ENCODE assay signal across 19 cellular contexts in the genomic region with DNA sequence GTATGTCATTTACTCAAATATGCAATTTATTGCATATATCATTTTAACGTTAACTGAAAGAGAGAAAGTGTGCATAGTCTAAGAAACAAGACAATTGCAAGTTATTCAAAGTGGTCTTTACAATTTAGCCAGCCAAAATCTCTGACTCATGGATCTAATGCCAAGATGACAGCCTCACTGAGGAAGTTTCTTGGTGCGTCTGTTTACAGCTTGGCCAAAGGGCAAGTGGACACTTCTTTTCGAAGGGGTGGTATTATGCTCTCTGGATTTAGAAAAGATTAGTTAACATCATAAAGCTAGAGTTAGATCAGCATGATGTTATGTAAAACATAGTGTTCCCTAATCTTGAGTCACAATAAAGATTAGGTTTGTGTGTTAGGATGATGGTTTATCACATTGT. TPM values are rescaled to one million over a fixed set of nuclear protein-coding genes. Genes with fewer than 3 reads are reported as not detected.
DNase-seq lines count a peak whose midpoint lies in the region; ATAC-seq and TF ChIP-seq lines count a peak whose summit lies in the region.
"Had no signal": no experiment of that assay in that cellular context is flagged by ENCODE, and none has a peak within 500 bp of the region (broad histone marks: within the 10 kb centered on the region; RNA-seq: fewer than 3 reads in every experiment).

No MANE protein-coding gene starts in this region.

- H3K4me1 ChIP-seq in ACC112 (ENCODE audit: control insufficient read depth, insufficient read depth, low read length, unreplicated experiment) (peaks cover 30% of the 10 kb centered on the region), SJSA1 (replicated peaks) (peaks cover 9% of the 10 kb centered on the region), neutrophil (ENCODE audit: control insufficient read depth in 1 of 2, insufficient read depth in 1 of 2, low read depth in 1 of 2, low read length in 1 of 2) (peaks cover 57 to 70% of the 10 kb centered on the region in 2 experiments), Peyer's patch (no peaks in the 10 kb centered on the region)

- TF ChIP-seq POLR2A in Peyer's patch (IDR thresholded peaks at IDR 0.05) = no peak

- H3K36me3 ChIP-seq in ACC112 (ENCODE audit: insufficient read depth, low read length) = no peaks in the 10 kb centered on the region
- no peaks in the 10 kb centered on the region for H3K36me3 ChIP-seq in SJSA1
- no peaks in the 10 kb centered on the region for H3K36me3 ChIP-seq in neutrophil
- no peaks in the 10 kb centered on the region for H3K36me3 ChIP-seq in Peyer's patch

- H3K27ac ChIP-seq in ACC112 (ENCODE audit: low read depth, low read length) = peak overlapping the region; percentile 70
- H3K27ac ChIP-seq in SJSA1 = no peak overlapping the region
- H3K27ac ChIP-seq in neutrophil = peak overlapping the region; percentile 92
- no peak overlapping the region for H3K27ac ChIP-seq in Peyer's patch

- DNase-seq in SJSA1 (ENCODE audit: low read depth in 1 of 2, low spot score in 2 of 2) (peak; percentile 49 to 52), fibroblast of mammary gland (ENCODE audit: low read depth) (peak; percentile 42), NCI-H1694 (lab: John Stamatoyannopoulos, UW) (no peak), Peyer's patch (no peak)
- no peak for DNase-seq in activated CD4-positive, alpha-beta T cell treated with anti-CD3 and anti-CD28 coated beads, Interleukin-2, amount 50 U/mL, for 48 hours
- DNase-seq: 8988T, DMS 273 treated with DMSO at 0.1 percent for 48 hours, GF-D8, NCI-H1048, NCI-H146, NCI-H2081 treated with DMSO at 0.1 percent for 48 hours, NCI-H510A, NCI-H774 had no signal

- no peaks in the 10 kb centered on the region for H3K79me2 ChIP-seq in ACC112 (ENCODE audit: control insufficient read depth, insufficient read depth, low read length, unreplicated experiment)

- H3K27me3 ChIP-seq in ACC112 (ENCODE audit: insufficient read depth, low read length) (no peaks in the 10 kb centered on the region), SJSA1 (replicated peaks) (no peaks in the 10 kb centered on the region), neutrophil (no peaks in the 10 kb centered on the region), Peyer's patch (no peaks in the 10 kb centered on the region)

- ATAC-seq in GM18502 (IDR thresholded peaks at IDR 0.05; ENCODE audit: poor library complexity, unreplicated experiment) = no peak
- ATAC-seq: K562, Panc1, Right ventricle myocardium inferior had no signal

- TF ChIP-seq CTCF in fibroblast of mammary gland (conservative IDR thresholded peaks at IDR 0.05; ENCODE audit: control insufficient read depth, insufficient read depth, low read depth, low read length) (no peak), neutrophil (IDR thresholded peaks at IDR 0.05) (no peak), Peyer's patch (IDR thresholded peaks at IDR 0.05) (no peak)

- H3K9me3 ChIP-seq in SJSA1 (replicated peaks) (no peaks in the 10 kb centered on the region), neutrophil (no peaks in the 10 kb centered on the region), Peyer's patch (no peaks in the 10 kb centered on the region)

- H2AFZ ChIP-seq in ACC112 (ENCODE audit: low read length, unreplicated experiment) = peak overlapping the region; percentile 2

- H3K4me3 ChIP-seq in ACC112 (ENCODE audit: low read depth, low read length) (no peak overlapping the region), SJSA1 (no peak overlapping the region), fibroblast of mammary gland (ENCODE audit: control insufficient read depth, low read depth, low read length) (no peak overlapping the region), neutrophil (ENCODE audit: low read depth in 1 of 2, low read length in 1 of 2) (peak overlapping the region in 1 of 2 experiments; percentile 43), Peyer's patch (no peak overlapping the region)
- H3K4me3 ChIP-seq: K562 had no signal

RNA-seq across cellular contexts. Expression of gene SLC2A13, which starts 51.4 kb away (rescaled TPM):
- 1.6 and 2.9 TPM in 2 replicates for total RNA-seq in SJSA1 (2014; rRNA removed; shearing (Covaris generic))
- 10 to 100 TPM in 3 of 4 donors, 1 to 10 TPM in 1; 9.1 to 63.4 (median 33.1) TPM for total RNA-seq in Peyer's patch

Comparison
In these comparisons a context has a peak if more than half of its experiments do, and no peak if none do; other contexts are left out.
1. H3K27ac ChIP-seq: peak in ACC112 (single experiment) and neutrophil (single experiment); none in SJSA1 (single experiment) and Peyer's patch (0 of 4).
2. DNase-seq: peak in SJSA1 (2 of 2) and fibroblast of mammary gland (single experiment); none in activated CD4-positive, alpha-beta T cell treated with anti-CD3 and anti-CD28 coated beads, Interleukin-2, amount 50 U/mL, for 48 hours (0 of 2), NCI-H1694 (single experiment) and Peyer's patch (0 of 3).